Comparison of ENCODE assay signal across 1 cellular context in the genomic region with DNA sequence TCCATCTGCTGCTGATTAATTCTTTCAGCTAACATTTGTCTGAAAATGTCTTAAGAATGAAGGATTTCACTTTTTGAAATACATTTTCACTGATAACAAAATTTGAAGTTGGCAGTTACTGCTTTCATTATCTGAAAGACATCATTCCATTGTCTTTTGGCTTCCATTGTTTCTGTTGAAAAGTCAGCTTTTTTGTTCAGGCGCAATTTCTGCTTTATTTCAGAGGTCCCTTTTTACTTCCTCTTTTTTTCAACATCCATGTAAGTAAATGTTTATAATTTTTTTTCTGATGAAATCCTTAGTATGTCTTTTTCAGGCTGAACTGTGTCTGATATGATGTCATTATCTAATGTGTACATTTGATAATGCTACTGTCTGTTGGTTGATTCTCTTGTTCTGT.
TF ChIP-seq lines count a peak whose summit lies in the region.

No MANE protein-coding gene starts in this region.

TF ChIP-seq in GM23338, 12 proteins besides CTCF, POLR2A, EP300 and RAD21 (continued from another document):
- TF ChIP-seq, protein P1, sequence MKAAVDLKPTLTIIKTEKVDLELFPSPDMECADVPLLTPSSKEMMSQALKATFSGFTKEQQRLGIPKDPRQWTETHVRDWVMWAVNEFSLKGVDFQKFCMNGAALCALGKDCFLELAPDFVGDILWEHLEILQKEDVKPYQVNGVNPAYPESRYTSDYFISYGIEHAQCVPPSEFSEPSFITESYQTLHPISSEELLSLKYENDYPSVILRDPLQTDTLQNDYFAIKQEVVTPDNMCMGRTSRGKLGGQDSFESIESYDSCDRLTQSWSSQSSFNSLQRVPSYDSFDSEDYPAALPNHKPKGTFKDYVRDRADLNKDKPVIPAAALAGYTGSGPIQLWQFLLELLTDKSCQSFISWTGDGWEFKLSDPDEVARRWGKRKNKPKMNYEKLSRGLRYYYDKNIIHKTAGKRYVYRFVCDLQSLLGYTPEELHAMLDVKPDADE (IDR thresholded peaks at IDR 0.05) = no peak
- TF ChIP-seq ZNF331 (CRISPR knock-in tag; IDR thresholded peaks at IDR 0.05; ENCODE audit: low read depth) (no peak), STAT1 (IDR thresholded peaks at IDR 0.05; ENCODE audit: unreplicated experiment) (no peak), EZH2 (IDR thresholded peaks at IDR 0.05; ENCODE audit: low read depth, unreplicated experiment) (no peak), EZH2phosphoT487 (IDR thresholded peaks at IDR 0.05; ENCODE audit: unreplicated experiment) (no peak)
- TF ChIP-seq, protein P2, sequence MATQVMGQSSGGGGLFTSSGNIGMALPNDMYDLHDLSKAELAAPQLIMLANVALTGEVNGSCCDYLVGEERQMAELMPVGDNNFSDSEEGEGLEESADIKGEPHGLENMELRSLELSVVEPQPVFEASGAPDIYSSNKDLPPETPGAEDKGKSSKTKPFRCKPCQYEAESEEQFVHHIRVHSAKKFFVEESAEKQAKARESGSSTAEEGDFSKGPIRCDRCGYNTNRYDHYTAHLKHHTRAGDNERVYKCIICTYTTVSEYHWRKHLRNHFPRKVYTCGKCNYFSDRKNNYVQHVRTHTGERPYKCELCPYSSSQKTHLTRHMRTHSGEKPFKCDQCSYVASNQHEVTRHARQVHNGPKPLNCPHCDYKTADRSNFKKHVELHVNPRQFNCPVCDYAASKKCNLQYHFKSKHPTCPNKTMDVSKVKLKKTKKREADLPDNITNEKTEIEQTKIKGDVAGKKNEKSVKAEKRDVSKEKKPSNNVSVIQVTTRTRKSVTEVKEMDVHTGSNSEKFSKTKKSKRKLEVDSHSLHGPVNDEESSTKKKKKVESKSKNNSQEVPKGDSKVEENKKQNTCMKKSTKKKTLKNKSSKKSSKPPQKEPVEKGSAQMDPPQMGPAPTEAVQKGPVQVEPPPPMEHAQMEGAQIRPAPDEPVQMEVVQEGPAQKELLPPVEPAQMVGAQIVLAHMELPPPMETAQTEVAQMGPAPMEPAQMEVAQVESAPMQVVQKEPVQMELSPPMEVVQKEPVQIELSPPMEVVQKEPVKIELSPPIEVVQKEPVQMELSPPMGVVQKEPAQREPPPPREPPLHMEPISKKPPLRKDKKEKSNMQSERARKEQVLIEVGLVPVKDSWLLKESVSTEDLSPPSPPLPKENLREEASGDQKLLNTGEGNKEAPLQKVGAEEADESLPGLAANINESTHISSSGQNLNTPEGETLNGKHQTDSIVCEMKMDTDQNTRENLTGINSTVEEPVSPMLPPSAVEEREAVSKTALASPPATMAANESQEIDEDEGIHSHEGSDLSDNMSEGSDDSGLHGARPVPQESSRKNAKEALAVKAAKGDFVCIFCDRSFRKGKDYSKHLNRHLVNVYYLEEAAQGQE (IDR thresholded peaks at IDR 0.05; ENCODE audit: unreplicated experiment) = no peak
